ENCODE assay signal across 16 cellular contexts in the genomic region with DNA sequence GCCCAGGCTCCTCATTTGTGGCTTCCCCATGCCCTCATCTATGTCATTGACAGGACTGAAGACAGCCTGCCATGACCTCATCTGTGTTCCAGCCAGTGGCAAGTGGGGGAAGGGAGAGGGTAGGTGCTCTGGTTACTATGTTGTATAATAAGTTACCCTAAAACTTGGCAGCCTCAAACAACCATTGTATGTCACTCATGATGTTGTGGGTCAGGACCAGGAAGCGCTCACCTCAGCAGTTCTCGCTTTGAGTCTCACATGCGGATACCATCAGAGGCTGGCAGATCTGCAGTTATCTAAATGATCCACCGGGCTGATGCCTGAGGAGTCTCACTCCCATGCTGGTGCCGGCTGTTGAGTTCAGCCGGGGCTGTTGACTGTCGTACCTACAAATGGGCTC.
DNase-seq lines count a peak whose midpoint lies in the region; ATAC-seq lines count a peak whose summit lies in the region.
"Had no signal": no experiment of that assay in that cellular context is flagged by ENCODE, and none has a peak within 500 bp of the region (broad histone marks: within the 10 kb centered on the region; RNA-seq: fewer than 3 reads in every experiment).

No MANE protein-coding gene starts in this region.

- H3K36me3 Mint-ChIP-seq in activated CD8-positive, alpha-beta T cell treated with anti-CD3 and anti-CD28 coated beads, Interleukin-2, amount 10 ng/mL, durations not matched to agents 7 days and 5 days (ENCODE audit: low read depth) = no peaks in the 10 kb centered on the region
- no peaks in the 10 kb centered on the region for H3K36me3 Mint-ChIP-seq in stimulated activated memory B cell treated with anti-CD40 and anti-IgM and Interleukin-4, amounts not matched to agents 10 μg/mL and 1 μg/mL and 100 μg/mL, for 72 hours

- ATAC-seq in activated CD8-positive, alpha-beta T cell treated with anti-CD3 and anti-CD28 coated beads, Interleukin-2, amount 10 ng/mL, durations not matched to agents 7 days and 5 days = peak; percentile 70
- ATAC-seq in stimulated activated memory B cell treated with anti-CD40 and anti-IgM and Interleukin-4, amounts not matched to agents 10 μg/mL and 1 μg/mL and 100 μg/mL, for 72 hours = no peak
- ATAC-seq in GM19351 (IDR thresholded peaks at IDR 0.05; ENCODE audit: unreplicated experiment) (no peak), HG03108 (IDR thresholded peaks at IDR 0.05; ENCODE audit: unreplicated experiment) (no peak)
- ATAC-seq: Panc1 had no signal

- no peak overlapping the region for H3K4me3 Mint-ChIP-seq in activated CD8-positive, alpha-beta T cell treated with anti-CD3 and anti-CD28 coated beads, Interleukin-2, amount 10 ng/mL, durations not matched to agents 7 days and 5 days
- H3K4me3 Mint-ChIP-seq in stimulated activated memory B cell treated with anti-CD40 and anti-IgM and Interleukin-4, amounts not matched to agents 10 μg/mL and 1 μg/mL and 100 μg/mL, for 72 hours = no peak overlapping the region
- H3K4me3 Mint-ChIP-seq: nephron progenitor cell had no signal

- POLR2A ChIA-PET in activated CD8-positive, alpha-beta T cell treated with anti-CD3 and anti-CD28 coated beads, Interleukin-2, amount 10 ng/mL, durations not matched to agents 7 days and 5 days (lab: Charles Lee) = no interaction called here

- no peaks in the 10 kb centered on the region for H3K9me3 Mint-ChIP-seq in activated CD8-positive, alpha-beta T cell treated with anti-CD3 and anti-CD28 coated beads, Interleukin-2, amount 10 ng/mL, durations not matched to agents 7 days and 5 days (ENCODE audit: insufficient read depth)
- no peaks in the 10 kb centered on the region for H3K9me3 Mint-ChIP-seq in stimulated activated memory B cell treated with anti-CD40 and anti-IgM and Interleukin-4, amounts not matched to agents 10 μg/mL and 1 μg/mL and 100 μg/mL, for 72 hours

- H3K27me3 Mint-ChIP-seq in activated CD8-positive, alpha-beta T cell treated with anti-CD3 and anti-CD28 coated beads, Interleukin-2, amount 10 ng/mL, durations not matched to agents 7 days and 5 days (ENCODE audit: low read depth) = peaks cover 42% of the 10 kb centered on the region
- peaks cover 74% of the 10 kb centered on the region for H3K27me3 Mint-ChIP-seq in stimulated activated memory B cell treated with anti-CD40 and anti-IgM and Interleukin-4, amounts not matched to agents 10 μg/mL and 1 μg/mL and 100 μg/mL, for 72 hours

- CTCF ChIA-PET in activated CD8-positive, alpha-beta T cell treated with anti-CD3 and anti-CD28 coated beads, Interleukin-2, amount 10 ng/mL, durations not matched to agents 7 days and 5 days (lab: Charles Lee) = interaction anchor here (1.3 to 2.9 kb wide), 3 partner anchors 16 to 22 kb away, joined by 3 to 9 read pairs (median 3); no protein-coding TSS in a partner anchor

- DNase-seq in stimulated activated naive CD4-positive, alpha-beta T cell treated with Interleukin-2 at 50 U/mL for 16 hours (lab: John Stamatoyannopoulos, UW) = peak; percentile 12
- DNase-seq in stimulated activated naive CD4-positive, alpha-beta T cell (lab: John Stamatoyannopoulos, UW) = no peak
- peak; percentile 42 for DNase-seq in activated CD8-positive, alpha-beta T cell treated with anti-CD3 and anti-CD28 coated beads, Interleukin-2, amount 10 ng/mL, durations not matched to agents 7 days and 5 days
- DNase-seq in myocyte (ENCODE audit: low read depth) (peak; percentile 28), NCI-H2029 (lab: John Stamatoyannopoulos, UW) (no peak)
- DNase-seq: activated naive CD4-positive, alpha-beta T cell; BE2C; DMS53; NCI-H1930; NCI-H524; nephron progenitor cell; sigmoid colon had no signal

- peaks cover 18% of the 10 kb centered on the region for H3K4me1 Mint-ChIP-seq in activated CD8-positive, alpha-beta T cell treated with anti-CD3 and anti-CD28 coated beads, Interleukin-2, amount 10 ng/mL, durations not matched to agents 7 days and 5 days (ENCODE audit: low read depth)
- peaks cover 12% of the 10 kb centered on the region for H3K4me1 Mint-ChIP-seq in stimulated activated memory B cell treated with anti-CD40 and anti-IgM and Interleukin-4, amounts not matched to agents 10 μg/mL and 1 μg/mL and 100 μg/mL, for 72 hours

- H3K27ac Mint-ChIP-seq in activated CD8-positive, alpha-beta T cell treated with anti-CD3 and anti-CD28 coated beads, Interleukin-2, amount 10 ng/mL, durations not matched to agents 7 days and 5 days = no peak overlapping the region
- no peak overlapping the region for H3K27ac Mint-ChIP-seq in stimulated activated memory B cell treated with anti-CD40 and anti-IgM and Interleukin-4, amounts not matched to agents 10 μg/mL and 1 μg/mL and 100 μg/mL, for 72 hours
- H3K27ac Mint-ChIP-seq: nephron progenitor cell had no signal

Comparison
In these comparisons a context has a peak if more than half of its experiments do, and no peak if none do; other contexts are left out.
1. DNase-seq: peak in stimulated activated naive CD4-positive, alpha-beta T cell treated with Interleukin-2 at 50 U/mL for 16 hours (single experiment), activated CD8-positive, alpha-beta T cell treated with anti-CD3 and anti-CD28 coated beads, Interleukin-2, amount 10 ng/mL, durations not matched to agents 7 days and 5 days (single experiment) and myocyte (single experiment); none in stimulated activated naive CD4-positive, alpha-beta T cell (0 of 6) and NCI-H2029 (single experiment).